8 cellular contexts compared by ENCODE assay signal in genomic region chr1:145690587-145691558, GRCh38. TPM values are rescaled to one million over a fixed set of nuclear protein-coding genes. Genes with fewer than 3 reads are reported as not detected.
A peak's percentile ranks its signal among the peaks of the same experiment; 100 is the strongest.
DNase-seq lines count a peak whose midpoint lies in the region; ATAC-seq, FAIRE-seq and TF ChIP-seq lines count a peak whose summit lies in the region.

No MANE protein-coding gene starts in this region.

- peaks cover 14% of the 10 kb centered on the region for H3K4me1 ChIP-seq in CD4-positive, CD25-positive, alpha-beta regulatory T cell (ENCODE audit: control insufficient read depth, insufficient read depth, low read length, poor library complexity, severe bottlenecking)
- H3K4me1 ChIP-seq in GM12878 (ENCODE audit: control insufficient read depth, insufficient read depth, low read length) = peaks cover 15% of the 10 kb centered on the region

- peak overlapping the region; percentile 71 for H3K4me2 ChIP-seq in GM12878 (ENCODE audit: control insufficient read depth, insufficient read depth)

- in situ Hi-C loops in GM12878 (cut with MboI) = no loop called here

- peak overlapping the region; percentile 41 for H3K27ac ChIP-seq in CD4-positive, CD25-positive, alpha-beta regulatory T cell (ENCODE audit: insufficient read depth, low read length, poor library complexity, severe bottlenecking)
- H3K27ac ChIP-seq in GM12878 (ENCODE audit: control insufficient read depth, insufficient read depth) = peak overlapping the region; percentile 51; the same call in 1 of the 2 replicates

- POLR2A ChIA-PET in GM12878 (lab: Charles Lee) = no interaction called here

- no peak for TF ChIP-seq RAD21 in GM12878 (IDR thresholded peaks at IDR 0.05; ENCODE audit: insufficient read depth, low read depth, low read length)

- H3K9me3 ChIP-seq in CD4-positive, CD25-positive, alpha-beta regulatory T cell (ENCODE audit: control insufficient read depth in 2 of 2, low read length in 2 of 2) = no peaks in the 10 kb centered on the region
- H3K9me3 ChIP-seq in MG63 = no peaks in the 10 kb centered on the region
- H3K9me3 ChIP-seq in GM12878 (replicated peaks; ENCODE audit: control insufficient read depth, insufficient read depth, low read length) = no peaks in the 10 kb centered on the region

- H3K27ac Mint-ChIP-seq in CD4-positive, CD25-positive, alpha-beta regulatory T cell = peak overlapping the region in 1 of 3 donors; percentile 63
- H3K27ac Mint-ChIP-seq in natural killer cell treated with Interleukin-12 subunit alpha and Interleukin-12 subunit beta and Interleukin-15 and Interleukin-18, amount 100 ng/mL, for 72 hours = no peak overlapping the region

- RAD21 ChIA-PET in GM12878 (lab: Charles Lee; ENCODE audit: unreplicated experiment) = interaction anchor here (2.0 kb wide), 1 partner anchor 29 kb away, joined by 5 read pairs; no protein-coding TSS in a partner anchor

- H3K36me3 Mint-ChIP-seq in CD4-positive, CD25-positive, alpha-beta regulatory T cell = no peaks in the 10 kb centered on the region
- no peaks in the 10 kb centered on the region for H3K36me3 Mint-ChIP-seq in natural killer cell treated with Interleukin-12 subunit alpha and Interleukin-12 subunit beta and Interleukin-15 and Interleukin-18, amount 100 ng/mL, for 72 hours

- peak in 2 of 3 donors; percentile 20 to 88 for DNase-seq in CD4-positive, CD25-positive, alpha-beta regulatory T cell
- DNase-seq in MG63 (peak; percentile 78), GM12878 (ENCODE audit: low read depth, low spot score) (peak; percentile 51), posterior vena cava (ENCODE audit: low spot score) (no peak), iPS-NIHi11 (ENCODE audit: low spot score) (no peak), lower leg skin (ENCODE audit: low spot score in 2 of 2) (no peak)
- peak; percentile 82 for DNase-seq in natural killer cell treated with Interleukin-12 subunit alpha and Interleukin-12 subunit beta and Interleukin-15 and Interleukin-18, amount 100 ng/mL, for 72 hours (ENCODE audit: low spot score)

- CTCF ChIA-PET in GM12878 (lab: Yijun Ruan, JAX) = interaction anchor here (0.7 to 3.0 kb wide), 2 partner anchors 29 to 98 kb away, joined by 3 to 14 read pairs; partner anchors contain the start of gene CD160

- H3K27me3 Mint-ChIP-seq in CD4-positive, CD25-positive, alpha-beta regulatory T cell = no peaks in the 10 kb centered on the region
- H3K27me3 Mint-ChIP-seq in natural killer cell treated with Interleukin-12 subunit alpha and Interleukin-12 subunit beta and Interleukin-15 and Interleukin-18, amount 100 ng/mL, for 72 hours = peaks cover 0 to 8% of the 10 kb centered on the region in 2 donors

- H3K79me2 ChIP-seq in GM12878 (ENCODE audit: control insufficient read depth, insufficient read depth, low read length) = no peaks in the 10 kb centered on the region

- peak overlapping the region; percentile 65 for H3K4me3 ChIP-seq in CD4-positive, CD25-positive, alpha-beta regulatory T cell (ENCODE audit: low read depth, low read length)
- no peak overlapping the region for H3K4me3 ChIP-seq in MG63
- H3K4me3 ChIP-seq in GM12878 = no peak overlapping the region
- H3K4me3 ChIP-seq in lower leg skin (ENCODE audit: low read depth, poor library complexity, severe bottlenecking) = no peak overlapping the region

- H3K27me3 ChIP-seq in CD4-positive, CD25-positive, alpha-beta regulatory T cell (ENCODE audit: control insufficient read depth, insufficient read depth, low read length) = peaks cover 2% of the 10 kb centered on the region
- no peaks in the 10 kb centered on the region for H3K27me3 ChIP-seq in MG63
- no peaks in the 10 kb centered on the region for H3K27me3 ChIP-seq in GM12878 (replicated peaks in 1 of 2; ENCODE audit: control insufficient read depth in 2 of 2, insufficient read depth in 2 of 2, low read length in 1 of 2)

- TF ChIP-seq POLR2A in GM12878 (IDR thresholded peaks at IDR 0.05; ENCODE audit: low read depth, low read length) (no peak), lower leg skin (IDR thresholded peaks at IDR 0.05) (no peak)

- H3K9ac ChIP-seq in GM12878 (ENCODE audit: control insufficient read depth, insufficient read depth, low read length) = peak overlapping the region; percentile 9; the same call in 1 of the 2 replicates

- peak; percentile 80 for FAIRE-seq in GM12878 (lab: Jason Lieb, UNC)

- no peak for TF ChIP-seq EP300 in GM12878 (IDR thresholded peaks at IDR 0.05; ENCODE audit: borderline replicate concordance in 1 of 2, control insufficient read depth in 1 of 2, low read depth in 2 of 2, low read length in 2 of 2)

- no peak for TF ChIP-seq CTCF in GM12878 (IDR thresholded peaks at IDR 0.05 in 2 of 3, conservative IDR thresholded peaks at IDR 0.05 in 1 of 3; ENCODE audit: control insufficient read depth in 2 of 3, extremely low read depth in 1 of 3, insufficient read depth in 1 of 3, low read depth in 3 of 3, low read length in 3 of 3)
- TF ChIP-seq CTCF in lower leg skin (IDR thresholded peaks at IDR 0.05) = no peak

- H3K4me3 Mint-ChIP-seq in CD4-positive, CD25-positive, alpha-beta regulatory T cell = peak overlapping the region in 2 of 4 donors; percentile 43 to 81
- H3K4me3 Mint-ChIP-seq in natural killer cell treated with Interleukin-12 subunit alpha and Interleukin-12 subunit beta and Interleukin-15 and Interleukin-18, amount 100 ng/mL, for 72 hours = peak overlapping the region; percentile 20

- H2AFZ ChIP-seq in GM12878 (ENCODE audit: control insufficient read depth, low read depth, low read length) = peak overlapping the region; percentile 51; the same call in 1 of the 2 replicates

- ATAC-seq in CD4-positive, CD25-positive, alpha-beta regulatory T cell (ENCODE audit: low read depth in 2 of 2) = peak; percentile 69 to 73
- ATAC-seq in GM19463 (IDR thresholded peaks at IDR 0.05; ENCODE audit: unreplicated experiment) = peak; percentile 81
- ATAC-seq in GM12878 = peak; percentile 97
- peak; percentile 96 to 97 for ATAC-seq in natural killer cell treated with Interleukin-12 subunit alpha and Interleukin-12 subunit beta and Interleukin-15 and Interleukin-18, amount 100 ng/mL, for 72 hours

- H3K9me3 Mint-ChIP-seq in CD4-positive, CD25-positive, alpha-beta regulatory T cell = no peaks in the 10 kb centered on the region
- no peaks in the 10 kb centered on the region for H3K9me3 Mint-ChIP-seq in natural killer cell treated with Interleukin-12 subunit alpha and Interleukin-12 subunit beta and Interleukin-15 and Interleukin-18, amount 100 ng/mL, for 72 hours

- no TSS peak for BruUV-seq in GM12878 (replicated peaks; lab: Mats Ljungman, UMichigan)

- no peaks in the 10 kb centered on the region for H4K20me1 ChIP-seq in GM12878 (ENCODE audit: control insufficient read depth, insufficient read depth)

- SMC1A ChIA-PET in GM12878 (lab: Charles Lee; ENCODE audit: uncharacterized antibody, unreplicated experiment) = interaction anchor here (2.8 to 3.9 kb wide), 2 partner anchors 18 to 29 kb away, joined by 7 to 17 read pairs; partner anchors contain the start of gene CD160

- peaks cover 8 to 26% (median 21%) of the 10 kb centered on the region in 4 donors for H3K4me1 Mint-ChIP-seq in CD4-positive, CD25-positive, alpha-beta regulatory T cell
- H3K4me1 Mint-ChIP-seq in natural killer cell treated with Interleukin-12 subunit alpha and Interleukin-12 subunit beta and Interleukin-15 and Interleukin-18, amount 100 ng/mL, for 72 hours (ENCODE audit: low read depth in 2 of 2) = peaks cover 41 to 57% of the 10 kb centered on the region in 2 donors

- intact Hi-C loops in GM12878 (cut with micrococcal nuclease; ENCODE audit: unreplicated experiment) (no loop called here), posterior vena cava (cut with DNase I) (no loop called here), lower leg skin (cut with DNase I; ENCODE audit: low total_unique reads) (no loop called here)

- WGBS in GM12878 (ENCODE audit: insufficient coverage, insufficient replicate concordance, low lambda C conversion rate, missing lambda C conversion rate) = 66% methylated on average over 5 of the region's 5 CpGs
- WGBS in lower leg skin, 2 donors = 53 to 64% methylated on average over 5 of the region's 5 CpGs

- no peaks in the 10 kb centered on the region for H3K36me3 ChIP-seq in CD4-positive, CD25-positive, alpha-beta regulatory T cell (ENCODE audit: control insufficient read depth, insufficient read depth, low read length)
- H3K36me3 ChIP-seq in MG63 = no peaks in the 10 kb centered on the region
- no peaks in the 10 kb centered on the region for H3K36me3 ChIP-seq in GM12878 (ENCODE audit: control insufficient read depth in 2 of 2, insufficient read depth in 2 of 2, low read length in 1 of 2)

RNA-seq across cellular contexts. Expression of gene PDZK1, which starts 16.3 kb away (rescaled TPM):
- total RNA-seq in CD4-positive, CD25-positive, alpha-beta regulatory T cell = not detected
- polyA plus RNA-seq in CD4-positive, CD25-positive, alpha-beta regulatory T cell = under 1 TPM in 2 of 4 donors, not detected in 2; 0.15 to 0.16 TPM
- not detected in 2 replicates for total RNA-seq in MG63 (2014; rRNA removed; shearing (Covaris generic); ENCODE audit: low replicate concordance)
- 0.61 and 1.2 TPM in 2 replicates for total RNA-seq in GM12878 (2013; cell fraction: nucleolus; rRNA removed)
- 0.16 and 0.68 TPM in 2 replicates for total RNA-seq in GM12878 (2014; rRNA removed)
- 0.14 and 0.31 TPM in 2 replicates for total RNA-seq in GM12878 (2014; rRNA removed; fragmentation: Illumina TruSeq; extraction: Trizol)
- total RNA-seq in GM12878 (2021) = 0.10 TPM in 1 of 2 replicates, not detected in the other
- polyA plus RNA-seq in GM12878 (2011; ENCODE audit: low read depth) = 0.21 TPM
- polyA plus RNA-seq in GM12878 (2011; rRNA removed) = 5.0 and 8.9 TPM in 2 replicates
- 1.6 and 2.2 TPM in 2 replicates for polyA plus RNA-seq in GM12878 (2011; cell fraction: cytosol; rRNA removed)
- 3.7 and 4.3 TPM in 2 replicates for polyA plus RNA-seq in GM12878 (2011; cell fraction: nucleus; rRNA removed)
- polyA plus RNA-seq in GM12878 (2012) = 0.52 and 0.99 TPM in 2 replicates
- 0.16 and 0.26 TPM in 2 replicates for polyA plus RNA-seq in GM12878 (2014; fragmentation: Illumina TruSeq; extraction: Trizol)
- under 1 TPM; 0.31 to 0.35 TPM for polyA plus RNA-seq in GM12878 (2014; fragmentation: Nextera tagmentation; extraction: Ambion mirVana)
- 0.09 and 0.20 TPM in 2 replicates for polyA plus RNA-seq in GM12878 (2014; rRNA removed)
- polyA plus RNA-seq in GM12878 (2016; fragmentation: Nextera tagmentation; extraction: Ambion mirVana) = under 1 TPM; 0.29 to 0.34 TPM
- polyA minus RNA-seq in GM12878 (2011; rRNA and poly(A)+ RNA removed) = 1.8 and 2.5 TPM in 2 replicates
- polyA minus RNA-seq in GM12878 (2011; cell fraction: cytosol; rRNA and poly(A)+ RNA removed) = 0.52 and 1.5 TPM in 2 replicates
- polyA minus RNA-seq in GM12878 (2011; cell fraction: nucleus; rRNA and poly(A)+ RNA removed) = 0.73 and 1.1 TPM in 2 replicates
- total RNA-seq in natural killer cell treated with Interleukin-12 subunit alpha and Interleukin-12 subunit beta and Interleukin-15 and Interleukin-18, amount 100 ng/mL, for 72 hours = under 1 TPM; 0.31 to 0.98 TPM
- total RNA-seq in posterior vena cava = under 1 TPM in 1 of 2 donors, not detected in 1; 0.29 TPM
- 1 to 10 TPM in 3 of 4 donors, not detected in 1; 1.8 to 6.8 (median 3.1) TPM for total RNA-seq in lower leg skin

RNA-seq across cellular contexts. Expression of gene CD160, which starts 28.4 kb away (rescaled TPM):
- not detected for total RNA-seq in CD4-positive, CD25-positive, alpha-beta regulatory T cell
- under 1 TPM in 3 of 4 donors, not detected in 1; 0.19 to 0.28 (median 0.21) TPM for polyA plus RNA-seq in CD4-positive, CD25-positive, alpha-beta regulatory T cell
- total RNA-seq in MG63 (2014; rRNA removed; shearing (Covaris generic); ENCODE audit: low replicate concordance) = not detected in 2 replicates
- 0.22 TPM in 1 of 2 replicates, not detected in the other for total RNA-seq in GM12878 (2013; cell fraction: nucleolus; rRNA removed)
- total RNA-seq in GM12878 (2014; rRNA removed) = 0.06 TPM in 1 of 2 replicates, not detected in the other
- not detected in 2 replicates for total RNA-seq in GM12878 (2014; rRNA removed; fragmentation: Illumina TruSeq; extraction: Trizol)
- total RNA-seq in GM12878 (2021) = not detected in 2 replicates
- 0.18 TPM for polyA plus RNA-seq in GM12878 (2011; ENCODE audit: low read depth)
- 1.1 and 2.3 TPM in 2 replicates for polyA plus RNA-seq in GM12878 (2011; rRNA removed)
- 0.54 and 0.74 TPM in 2 replicates for polyA plus RNA-seq in GM12878 (2011; cell fraction: cytosol; rRNA removed)
- 0.25 and 0.33 TPM in 2 replicates for polyA plus RNA-seq in GM12878 (2011; cell fraction: nucleus; rRNA removed)
- polyA plus RNA-seq in GM12878 (2012) = 0.25 and 0.62 TPM in 2 replicates
- 0.25 TPM in 1 of 2 replicates, not detected in the other for polyA plus RNA-seq in GM12878 (2014; fragmentation: Illumina TruSeq; extraction: Trizol)
- polyA plus RNA-seq in GM12878 (2014; fragmentation: Nextera tagmentation; extraction: Ambion mirVana) = under 1 TPM in 1 of 2 experiments, not detected in 1; 0.26 TPM
- polyA plus RNA-seq in GM12878 (2014; rRNA removed) = 0.14 TPM in 1 of 2 replicates, not detected in the other
- under 1 TPM; 0.14 to 0.83 TPM for polyA plus RNA-seq in GM12878 (2016; fragmentation: Nextera tagmentation; extraction: Ambion mirVana)
- polyA minus RNA-seq in GM12878 (2011; rRNA and poly(A)+ RNA removed) = 0.66 and 0.72 TPM in 2 replicates
- polyA minus RNA-seq in GM12878 (2011; cell fraction: cytosol; rRNA and poly(A)+ RNA removed) = 1.2 TPM in 1 of 2 replicates, not detected in the other
- not detected in 2 replicates for polyA minus RNA-seq in GM12878 (2011; cell fraction: nucleus; rRNA and poly(A)+ RNA removed)
- total RNA-seq in natural killer cell treated with Interleukin-12 subunit alpha and Interleukin-12 subunit beta and Interleukin-15 and Interleukin-18, amount 100 ng/mL, for 72 hours = under 1 TPM; 0.31 to 0.33 TPM
- not detected for total RNA-seq in posterior vena cava
- total RNA-seq in lower leg skin = under 1 TPM in 2 of 4 donors, not detected in 2; 0.38 to 0.63 TPM

Comparison
In these comparisons a context has a peak if more than half of its experiments do, and no peak if none do; other contexts are left out.
1. DNase-seq: peak in CD4-positive, CD25-positive, alpha-beta regulatory T cell (2 of 3), MG63 (single experiment), GM12878 (single experiment) and natural killer cell treated with Interleukin-12 subunit alpha and Interleukin-12 subunit beta and Interleukin-15 and Interleukin-18, amount 100 ng/mL, for 72 hours (single experiment); none in posterior vena cava (single experiment), iPS-NIHi11 (single experiment) and lower leg skin (0 of 2).
2. Peak in every context shown above with its lines, with median percentiles within 50 percentile points of each other: ATAC-seq.